8 cellular contexts compared by ENCODE assay signal in the genomic region with DNA sequence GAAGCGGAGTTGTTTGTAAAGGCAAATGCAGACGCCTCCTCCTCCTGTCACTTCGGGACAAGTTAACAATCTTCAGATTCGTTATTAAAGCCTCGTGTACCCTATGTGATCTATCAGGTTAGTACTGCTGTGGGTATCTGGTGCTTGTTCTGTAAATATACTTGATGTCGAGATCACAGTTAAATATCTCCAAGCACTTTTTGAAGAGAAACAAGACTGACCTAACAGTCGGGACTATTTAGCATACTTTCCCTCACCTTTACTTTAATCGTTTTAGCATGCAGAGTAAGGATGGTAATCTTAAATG. TPM values are rescaled to one million over a fixed set of nuclear protein-coding genes. Genes with fewer than 3 reads are reported as not detected.
DNase-seq lines count a peak whose midpoint lies in the region; ATAC-seq and TF ChIP-seq lines count a peak whose summit lies in the region.

No MANE protein-coding gene starts in this region.

- no peaks in the 10 kb centered on the region for H3K9me3 ChIP-seq in CD8-positive, alpha-beta T cell (ENCODE audit: low read length)
- H3K9me3 ChIP-seq in MG63 (no peaks in the 10 kb centered on the region), ectodermal cell (ENCODE audit: control insufficient read depth, low read length) (no peaks in the 10 kb centered on the region), neural progenitor cell (ENCODE audit: low read depth) (no peaks in the 10 kb centered on the region)

- peak overlapping the region; percentile 91 for H3K4me2 ChIP-seq in neural progenitor cell

- intact Hi-C loops in CD8-positive, alpha-beta T cell (cut with DNase I, micrococcal nuclease) = loop anchor here (1.0 to 10.0 kb wide), 7 partner anchors 239 to 1309 kb away; partner anchors contain the start of genes MRPS14 (in 2 of the 2), RABGAP1L (in 2 of the 2), CACYBP (in 1 of the 2) and PIGC (in 1 of the 2)

- WGBS in ectodermal cell, 2 experiments = 5 to 6% methylated on average over 7 to 8 of the region's 8 CpGs

- H3K27ac ChIP-seq in CD8-positive, alpha-beta T cell (ENCODE audit: low read depth, low read length) = peak overlapping the region; percentile 76
- H3K27ac ChIP-seq in ectodermal cell (ENCODE audit: insufficient read depth, low read depth, low read length, poor library complexity, severe bottlenecking) (peak overlapping the region; percentile 81), neural progenitor cell (peak overlapping the region; percentile 62)

- no peak for TF ChIP-seq CTCF in CD8-positive, alpha-beta T cell (IDR thresholded peaks at IDR 0.05)
- TF ChIP-seq CTCF in neural progenitor cell (IDR thresholded peaks at IDR 0.05) = no peak

- no peak for DNase-seq in CD8-positive, alpha-beta T cell
- DNase-seq in MG63 (no peak), neural progenitor cell (ENCODE audit: low spot score) (no peak), AG08396 (ENCODE audit: low spot score) (no peak), NCI-H1930 (lab: John Stamatoyannopoulos, UW) (no peak), erythroblast (lab: John Stamatoyannopoulos, UW) (no peak)

- peaks cover 29% of the 10 kb centered on the region for H3K79me2 ChIP-seq in neural progenitor cell (ENCODE audit: low read depth)

- H3K36me3 ChIP-seq in CD8-positive, alpha-beta T cell (ENCODE audit: insufficient read depth, low read length) = no peaks in the 10 kb centered on the region
- H3K36me3 ChIP-seq in MG63 = peaks cover 4% of the 10 kb centered on the region
- no peaks in the 10 kb centered on the region for H3K36me3 ChIP-seq in ectodermal cell (ENCODE audit: control insufficient read depth, insufficient read depth, low read length)
- H3K36me3 ChIP-seq in neural progenitor cell = no peaks in the 10 kb centered on the region

- H3K9ac ChIP-seq in neural progenitor cell = peak overlapping the region; percentile 62

- H3K4me1 Mint-ChIP-seq in CD8-positive, alpha-beta T cell (ENCODE audit: low read depth) = peaks cover 43% of the 10 kb centered on the region
- H3K4me1 Mint-ChIP-seq in neural progenitor cell = peaks cover 22% of the 10 kb centered on the region

- H4K20me1 ChIP-seq in neural progenitor cell (ENCODE audit: low read depth) = no peaks in the 10 kb centered on the region

- peaks cover 27% of the 10 kb centered on the region for H3K36me3 Mint-ChIP-seq in CD8-positive, alpha-beta T cell
- peaks cover 4% of the 10 kb centered on the region for H3K36me3 Mint-ChIP-seq in neural progenitor cell

- H3K27me3 Mint-ChIP-seq in CD8-positive, alpha-beta T cell (ENCODE audit: low read depth) = peaks cover 2% of the 10 kb centered on the region
- peaks cover 6% of the 10 kb centered on the region for H3K27me3 Mint-ChIP-seq in neural progenitor cell (ENCODE audit: insufficient read depth, low read depth)

- H3K27me3 ChIP-seq in CD8-positive, alpha-beta T cell (ENCODE audit: insufficient read depth, low read length) = no peaks in the 10 kb centered on the region
- no peaks in the 10 kb centered on the region for H3K27me3 ChIP-seq in MG63
- peaks cover 34% of the 10 kb centered on the region for H3K27me3 ChIP-seq in ectodermal cell (ENCODE audit: control insufficient read depth, insufficient read depth, low read length, poor library complexity, severe bottlenecking)
- peaks cover 30% of the 10 kb centered on the region for H3K27me3 ChIP-seq in neural progenitor cell

- no peak for ATAC-seq in CD8-positive, alpha-beta T cell
- ATAC-seq in GM19467 (IDR thresholded peaks at IDR 0.05; ENCODE audit: unreplicated experiment) = no peak

- no peak for TF ChIP-seq POLR2A in erythroblast (IDR thresholded peaks at IDR 0.05; ENCODE audit: low read length)

- H3K9me3 Mint-ChIP-seq in CD8-positive, alpha-beta T cell = no peaks in the 10 kb centered on the region
- no peaks in the 10 kb centered on the region for H3K9me3 Mint-ChIP-seq in neural progenitor cell

- peak overlapping the region; percentile 93 for H2AFZ ChIP-seq in neural progenitor cell (replicated peaks)

- peak overlapping the region; percentile 97 for H3K27ac Mint-ChIP-seq in CD8-positive, alpha-beta T cell
- peak overlapping the region; percentile 57 for H3K27ac Mint-ChIP-seq in neural progenitor cell

- CTCF ChIA-PET in CD8-positive, alpha-beta T cell (lab: Charles Lee) = interaction anchor here (0.8 to 3.1 kb wide), 2 partner anchors 8 to 285 kb away, joined by 3 to 18 read pairs; no protein-coding TSS in a partner anchor

- peaks cover 13% of the 10 kb centered on the region for H3F3A ChIP-seq in neural progenitor cell (ENCODE audit: low read depth)

- H3K4me3 Mint-ChIP-seq in CD8-positive, alpha-beta T cell = peak overlapping the region; percentile 96
- H3K4me3 Mint-ChIP-seq in neural progenitor cell = peak overlapping the region; percentile 98

- peak overlapping the region; percentile 80 for H3K4me3 ChIP-seq in CD8-positive, alpha-beta T cell (ENCODE audit: low read depth, low read length)
- peak overlapping the region; percentile 88 for H3K4me3 ChIP-seq in MG63
- H3K4me3 ChIP-seq in ectodermal cell (ENCODE audit: insufficient read depth, low read depth, low read length) = peak overlapping the region; percentile 88
- H3K4me3 ChIP-seq in neural progenitor cell = peak overlapping the region; percentile 89

- POLR2A ChIA-PET in CD8-positive, alpha-beta T cell (lab: Charles Lee) = interaction anchor here (0.9 to 3.0 kb wide), 6 partner anchors 10 to 286 kb away, joined by 3 to 37 read pairs (median 8); partner anchors contain the start of genes CENPL, DARS2, GAS5 and PRDX6

- H3K4me1 ChIP-seq in CD8-positive, alpha-beta T cell (ENCODE audit: insufficient read depth, low read length) = peaks cover 24% of the 10 kb centered on the region
- H3K4me1 ChIP-seq in ectodermal cell (ENCODE audit: control insufficient read depth, insufficient read depth, low read length) (no peaks in the 10 kb centered on the region), neural progenitor cell (peaks cover 10% of the 10 kb centered on the region)

RNA-seq across cellular contexts. Expression of gene KLHL20, which starts 0.7 kb away (rescaled TPM):
- 10 to 100 TPM; 27.9 to 29.0 TPM for total RNA-seq in CD8-positive, alpha-beta T cell
- total RNA-seq in MG63 (2014; rRNA removed; shearing (Covaris generic); ENCODE audit: low replicate concordance) = 5.0 and 43.7 TPM in 2 replicates
- polyA plus RNA-seq in ectodermal cell (2013, experiment 1 of 4) = 20.1 TPM
- polyA plus RNA-seq in ectodermal cell (2013, experiment 2 of 4) = 18.7 TPM
- polyA plus RNA-seq in ectodermal cell (2013, experiment 3 of 4) = 14.7 TPM
- polyA plus RNA-seq in ectodermal cell (2013, experiment 4 of 4) = 15.2 TPM
- 27.0 and 30.4 TPM in 2 replicates for total RNA-seq in neural progenitor cell (ENCODE audit: low replicate concordance)

RNA-seq across cellular contexts. Expression of gene ANKRD45, which starts 45.8 kb away (rescaled TPM):
- not detected for total RNA-seq in CD8-positive, alpha-beta T cell
- total RNA-seq in MG63 (2014; rRNA removed; shearing (Covaris generic); ENCODE audit: low replicate concordance) = not detected in 2 replicates
- 6.2 TPM for polyA plus RNA-seq in ectodermal cell (2013, experiment 1 of 4)
- polyA plus RNA-seq in ectodermal cell (2013, experiment 2 of 4) = 6.6 TPM
- polyA plus RNA-seq in ectodermal cell (2013, experiment 3 of 4) = 3.8 TPM
- polyA plus RNA-seq in ectodermal cell (2013, experiment 4 of 4) = 4.5 TPM
- total RNA-seq in neural progenitor cell (ENCODE audit: low replicate concordance) = 1.5 and 2.3 TPM in 2 replicates
